21 cellular contexts compared by ENCODE assay signal in genomic region chr3:187188931-187189330, GRCh38. TPM values are rescaled to one million over a fixed set of nuclear protein-coding genes. Genes with fewer than 3 reads are reported as not detected.
DNase-seq lines count a peak whose midpoint lies in the region; ATAC-seq and TF ChIP-seq lines count a peak whose summit lies in the region.
"Had no signal": no experiment of that assay in that cellular context is flagged by ENCODE, and none has a peak within 500 bp of the region (broad histone marks: within the 10 kb centered on the region; RNA-seq: fewer than 3 reads in every experiment).

No MANE protein-coding gene starts in this region.

- no peaks in the 10 kb centered on the region for H3K79me2 ChIP-seq in smooth muscle cell (ENCODE audit: low read depth)

- H3K27me3 ChIP-seq in smooth muscle cell (ENCODE audit: low read depth) = no peaks in the 10 kb centered on the region

- H3K9ac ChIP-seq in smooth muscle cell (ENCODE audit: low read depth) = no peak overlapping the region

- H2AFZ ChIP-seq in smooth muscle cell (ENCODE audit: low read depth) = no peak overlapping the region

- WGBS in smooth muscle cell (ENCODE audit: low lambda C conversion rate) = 56% methylated on average over 2 of the region's 2 CpGs

- H3K4me3 ChIP-seq in smooth muscle cell = no peak overlapping the region

- no peak overlapping the region for H3K27ac ChIP-seq in smooth muscle cell (ENCODE audit: low read depth)
- H3K27ac ChIP-seq: RWPE1 had no signal

- no peaks in the 10 kb centered on the region for H4K20me1 ChIP-seq in smooth muscle cell (ENCODE audit: low read depth)

- H3K9me3 ChIP-seq in smooth muscle cell (replicated peaks; ENCODE audit: low read depth) = no peaks in the 10 kb centered on the region

- no peaks in the 10 kb centered on the region for H3K36me3 ChIP-seq in smooth muscle cell (ENCODE audit: low read depth)

- peak; percentile 43 for ATAC-seq in GM19452 (IDR thresholded peaks at IDR 0.05; ENCODE audit: unreplicated experiment)
- ATAC-seq: stimulated activated memory B cell treated with anti-CD40 and anti-IgM and Interleukin-4, amounts not matched to agents 10 μg/mL and 1 μg/mL and 100 μg/mL, for 72 hours had no signal

- peaks cover 15% of the 10 kb centered on the region for H3K4me1 ChIP-seq in smooth muscle cell (ENCODE audit: low read depth)

- TF ChIP-seq CTCF in smooth muscle cell (IDR thresholded peaks at IDR 0.05; ENCODE audit: borderline replicate concordance, insufficient read depth, poor library complexity, severe bottlenecking) = no peak

- peak overlapping the region; percentile 35 for H3K4me2 ChIP-seq in smooth muscle cell

- peaks cover 4% of the 10 kb centered on the region for H3F3A ChIP-seq in smooth muscle cell (ENCODE audit: low read depth)

- peak; percentile 96 for DNase-seq in NOMO-1 treated with DMSO at 0.1 percent for 48 hours (lab: John Stamatoyannopoulos, UW; ENCODE audit: unreplicated experiment)
- DNase-seq in fibroblast of gingiva (ENCODE audit: low read depth) = peak; percentile 66
- no peak for DNase-seq in smooth muscle cell (lab: John Stamatoyannopoulos, UW; ENCODE audit: unreplicated experiment)
- DNase-seq in RKO (ENCODE audit: low spot score) = no peak
- no peak for DNase-seq in NCI-H1417 treated with DMSO at 0.1 percent for 48 hours (lab: John Stamatoyannopoulos, UW)
- DNase-seq in hypothalamus (lab: John Stamatoyannopoulos, UW) = no peak
- no peak for DNase-seq in nucleus accumbens (lab: John Stamatoyannopoulos, UW)
- DNase-seq: activated CD4-positive, alpha-beta T cell treated with anti-CD3 and anti-CD28 coated beads for 1 hour; activated T-cell treated with anti-CD3 and anti-CD28 coated beads for 4 hours; AML-193; DMS153; H9; midbrain; NCI-H1436; NCI-H446 treated with DMSO at 0.1 percent for 48 hours; occipital lobe had no signal

RNA-seq across cellular contexts. Expression of gene RTP1, which starts 8.4 kb away (rescaled TPM):
- total RNA-seq in smooth muscle cell = not detected in 2 replicates
- polyA plus RNA-seq in smooth muscle cell = not detected in 2 replicates
- total RNA-seq: cardiac septum, occipital lobe, skeletal muscle tissue had no signal

RNA-seq across cellular contexts. Expression of gene RPL39L, which starts 49.6 kb away (rescaled TPM):
- 31.6 and 44.2 TPM in 2 replicates for total RNA-seq in smooth muscle cell
- 35.1 and 40.3 TPM in 2 replicates for polyA plus RNA-seq in smooth muscle cell

Comparison
In these comparisons a context has a peak if more than half of its experiments do, and no peak if none do; other contexts are left out.
1. DNase-seq: peak in NOMO-1 treated with DMSO at 0.1 percent for 48 hours (single experiment) and fibroblast of gingiva (single experiment); none in smooth muscle cell (single experiment), RKO (single experiment), NCI-H1417 treated with DMSO at 0.1 percent for 48 hours (single experiment), hypothalamus (0 of 51) and nucleus accumbens (0 of 56).